ENCODE assay signal across 18 cellular contexts in genomic region chr19:32018014-32018413, GRCh38.
DNase-seq lines count a peak whose midpoint lies in the region; ATAC-seq and TF ChIP-seq lines count a peak whose summit lies in the region.
"Had no signal": no experiment of that assay in that cellular context is flagged by ENCODE, and none has a peak within 500 bp of the region (broad histone marks: within the 10 kb centered on the region; RNA-seq: fewer than 3 reads in every experiment).

No MANE protein-coding gene starts in this region.

- H3K4me2 ChIP-seq in mammary epithelial cell (ENCODE audit: insufficient read depth, low read depth, low read length) = peak overlapping the region; percentile 14

- TF ChIP-seq CTCF in mammary epithelial cell (conservative IDR thresholded peaks at IDR 0.05 in 1 of 2, IDR thresholded peaks at IDR 0.05 in 1 of 2; ENCODE audit: extremely low read depth in 1 of 2, insufficient read depth in 1 of 2, low read depth in 1 of 2, low read length in 2 of 2) = no peak
- no peak for TF ChIP-seq CTCF in neural crest cell (conservative IDR thresholded peaks at IDR 0.05)
- no peak for TF ChIP-seq CTCF in uterus (IDR thresholded peaks at IDR 0.05)

- dilution Hi-C loops in mammary epithelial cell (cut with HindIII; ENCODE audit: low sequenced_read_pairs) = no loop called here

- WGBS in mammary epithelial cell (ENCODE audit: low coverage, missing lambda C conversion rate) = 0% methylated on average over 6 of the region's 6 CpGs

- TF ChIP-seq POLR2A in uterus (IDR thresholded peaks at IDR 0.05) = no peak

- CTCF ChIA-PET in mammary epithelial cell (lab: Charles Lee; ENCODE audit: low non-redundant PET) = interaction anchor here (0.5 kb wide), 1 partner anchor 171 kb away, joined by 3 read pairs; no protein-coding TSS in a partner anchor

- peaks cover 2% of the 10 kb centered on the region for H3K4me1 Mint-ChIP-seq in neural crest cell
- H3K4me1 Mint-ChIP-seq: activated CD4-positive, alpha-beta T cell treated with anti-CD3 and anti-CD28 coated beads, Interleukin-2, amount 10 ng/mL, durations not matched to agents 24 days and 14 days had no signal

- no peaks in the 10 kb centered on the region for H3K27me3 Mint-ChIP-seq in neural crest cell (ENCODE audit: low read depth)
- H3K27me3 Mint-ChIP-seq: activated CD4-positive, alpha-beta T cell treated with anti-CD3 and anti-CD28 coated beads, Interleukin-2, amount 10 ng/mL, durations not matched to agents 24 days and 14 days; activated T-cell treated with anti-CD3 and anti-CD28 coated beads, Interleukin-2, amount 50 U/mL, for 24 hours had no signal

- peak; percentile 61 to 97 for ATAC-seq in left cardiac atrium
- ATAC-seq in left ventricle myocardium superior = no peak
- no peak for ATAC-seq in GM21528 (IDR thresholded peaks at IDR 0.05; ENCODE audit: low FRiP score, unreplicated experiment)
- ATAC-seq in GM21515 (IDR thresholded peaks at IDR 0.05; ENCODE audit: unreplicated experiment) = no peak
- no peak for ATAC-seq in GM21576 (IDR thresholded peaks at IDR 0.05; ENCODE audit: unreplicated experiment)

- H3K79me2 ChIP-seq in mammary epithelial cell (ENCODE audit: insufficient read depth, low read length) = no peaks in the 10 kb centered on the region

- H3K4me1 ChIP-seq in mammary epithelial cell (ENCODE audit: insufficient read depth, low read length) = no peaks in the 10 kb centered on the region
- no peaks in the 10 kb centered on the region for H3K4me1 ChIP-seq in uterus

- no peaks in the 10 kb centered on the region for H4K20me1 ChIP-seq in mammary epithelial cell (ENCODE audit: insufficient read depth, low read length)

- H3K9ac ChIP-seq in mammary epithelial cell (ENCODE audit: insufficient read depth, low read length) = no peak overlapping the region

- H3K27ac ChIP-seq in mammary epithelial cell (ENCODE audit: insufficient read depth, low read depth, low read length) = no peak overlapping the region
- peak overlapping the region; percentile 64 to 78 for H3K27ac ChIP-seq in uterus
- H3K27ac ChIP-seq: 22Rv1 had no signal

- BruUV-seq in mammary epithelial cell (replicated peaks; lab: Mats Ljungman, UMichigan) = no TSS peak

- H3K9me3 ChIP-seq in mammary epithelial cell (replicated peaks; ENCODE audit: insufficient read depth, low read length) (peaks cover 8% of the 10 kb centered on the region), uterus (no peaks in the 10 kb centered on the region)

- H3K9me3 Mint-ChIP-seq in neural crest cell = peaks cover 2% of the 10 kb centered on the region
- H3K9me3 Mint-ChIP-seq: activated CD4-positive, alpha-beta T cell treated with anti-CD3 and anti-CD28 coated beads, Interleukin-2, amount 10 ng/mL, durations not matched to agents 24 days and 14 days had no signal

- peak; percentile 23 for DNase-seq in left cardiac atrium
- DNase-seq in left ventricle myocardium superior = no peak
- DNase-seq in mammary epithelial cell = peak; percentile 95
- DNase-seq in neural crest cell (ENCODE audit: low read depth, low spot score) = no peak
- peak; percentile 68 to 79 for DNase-seq in uterus
- DNase-seq: activated CD4-positive, alpha-beta T cell treated with anti-CD3 and anti-CD28 coated beads, Interleukin-2, amount 10 ng/mL, durations not matched to agents 24 days and 14 days; activated T-cell treated with anti-CD3 and anti-CD28 coated beads, Interleukin-2, amount 50 U/mL, for 24 hours; DMS 273 treated with DMSO at 0.1 percent for 48 hours; glutamatergic neuron; NCI-H1417 treated with DMSO at 0.1 percent for 48 hours; NCI-H345; OCI-M1 had no signal

- intact Hi-C loops in left cardiac atrium (cut with DNase I) = no loop called here
- intact Hi-C loops in left ventricle myocardium superior (cut with micrococcal nuclease) = no loop called here
- intact Hi-C loops in mammary epithelial cell (cut with micrococcal nuclease) = no loop called here
- intact Hi-C loops in uterus (cut with DNase I; ENCODE audit: low total_unique reads) = no loop called here

- H3K4me3 Mint-ChIP-seq in neural crest cell = no peak overlapping the region
- H3K4me3 Mint-ChIP-seq: activated CD4-positive, alpha-beta T cell treated with anti-CD3 and anti-CD28 coated beads, Interleukin-2, amount 10 ng/mL, durations not matched to agents 24 days and 14 days; activated T-cell treated with anti-CD3 and anti-CD28 coated beads, Interleukin-2, amount 50 U/mL, for 24 hours; T-helper 1 cell treated with Interleukin-12 subunit alpha and Interleukin-12 subunit beta and Interleukin-4 antibody, amounts not matched to agents 30 μg/mL and 1 μg/mL, for 36 hours had no signal

- in situ Hi-C loops in mammary epithelial cell (cut with MboI; ENCODE audit: low sequenced_read_pairs in 2 of 2) = no loop called here

- peak overlapping the region; percentile 13 for H3K27ac Mint-ChIP-seq in neural crest cell (ENCODE audit: unreplicated experiment)
- H3K27ac Mint-ChIP-seq: activated CD4-positive, alpha-beta T cell treated with anti-CD3 and anti-CD28 coated beads, Interleukin-2, amount 10 ng/mL, durations not matched to agents 24 days and 14 days; activated T-cell treated with anti-CD3 and anti-CD28 coated beads, Interleukin-2, amount 50 U/mL, for 24 hours; T-helper 1 cell treated with Interleukin-12 subunit alpha and Interleukin-12 subunit beta and Interleukin-4 antibody, amounts not matched to agents 30 μg/mL and 1 μg/mL, for 36 hours had no signal

- no peak overlapping the region for H3K4me3 ChIP-seq in mammary epithelial cell (replicated peaks in 1 of 3; ENCODE audit: insufficient read depth in 1 of 3, low read depth in 2 of 3, low read length in 3 of 3)
- no peak overlapping the region for H3K4me3 ChIP-seq in uterus
- H3K4me3 ChIP-seq: skin epidermis had no signal

- H3K36me3 ChIP-seq in mammary epithelial cell (ENCODE audit: insufficient read depth, low read length) (no peaks in the 10 kb centered on the region), uterus (no peaks in the 10 kb centered on the region)

- H2AFZ ChIP-seq in mammary epithelial cell (ENCODE audit: low read depth, low read length) = no peak overlapping the region

- no peaks in the 10 kb centered on the region for H3K27me3 ChIP-seq in mammary epithelial cell (ENCODE audit: insufficient read depth, low read length)
- no peaks in the 10 kb centered on the region for H3K27me3 ChIP-seq in uterus

- no peaks in the 10 kb centered on the region for H3K36me3 Mint-ChIP-seq in neural crest cell (ENCODE audit: low read depth)

Comparison
In these comparisons a context has a peak if more than half of its experiments do, and no peak if none do; other contexts are left out.
1. ATAC-seq: peak in left cardiac atrium (2 of 2); none in left ventricle myocardium superior (single experiment), GM21528 (single experiment), GM21515 (single experiment) and GM21576 (single experiment).
2. DNase-seq: peak in left cardiac atrium (single experiment), mammary epithelial cell (single experiment) and uterus (2 of 2); none in left ventricle myocardium superior (single experiment) and neural crest cell (single experiment).